In the genomic region with DNA sequence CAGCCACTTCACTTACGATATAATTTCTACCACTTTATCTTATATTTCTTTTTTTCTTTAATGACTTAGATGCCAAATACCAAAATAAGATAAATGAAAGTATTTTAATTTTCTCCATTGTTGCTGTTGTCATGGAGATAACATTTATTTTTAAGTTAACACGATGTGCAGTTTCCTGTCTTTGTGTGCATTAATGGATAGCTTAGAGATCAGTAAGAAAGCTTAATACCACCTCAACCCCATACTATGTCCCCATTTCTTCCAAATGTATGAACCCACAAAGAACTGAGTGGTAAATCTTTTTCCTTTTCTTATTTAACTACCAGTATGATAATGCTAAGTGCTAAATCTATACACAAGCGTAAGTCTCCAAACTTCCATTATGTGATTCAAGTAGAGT, we compare ENCODE assay signal across 11 cellular contexts.
"Had no signal": no experiment of that assay in that cellular context is flagged by ENCODE, and none has a peak within 500 bp of the region (broad histone marks: within the 10 kb centered on the region; RNA-seq: fewer than 3 reads in every experiment).

No MANE protein-coding gene starts in this region.

- H3K4me3 Mint-ChIP-seq: activated T-cell treated with anti-CD3 and anti-CD28 coated beads, Interleukin-2, amount 50 U/mL, for 72 hours; neural crest cell had no signal

- DNase-seq: activated gamma-delta T cell treated with Interleukin-2 at 50 U/mL for 16 hours; activated T-cell treated with anti-CD3 and anti-CD28 coated beads, Interleukin-2, amount 50 U/mL, for 72 hours; foreskin fibroblast; glutamatergic neuron; right lobe of liver; stimulated activated naive CD8-positive, alpha-beta T cell treated with anti-CD3 and anti-CD28 coated beads, Interleukin-15, Interleukin-2, amounts not matched to agents 100 U/mL and 50 U/mL, for 24 hours; T-helper 9 cell had no signal

- H3K27me3 ChIP-seq: adrenal gland, right lobe of liver had no signal

- H3K4me3 ChIP-seq: adrenal gland, right lobe of liver, smooth muscle cell, thoracic aorta had no signal

- ATAC-seq: activated T-cell treated with anti-CD3 and anti-CD28 coated beads, Interleukin-2, amount 50 U/mL, for 72 hours; right lobe of liver; stimulated activated naive CD8-positive, alpha-beta T cell treated with anti-CD3 and anti-CD28 coated beads, Interleukin-15, Interleukin-2, amounts not matched to agents 100 U/mL and 50 U/mL, for 24 hours had no signal

- H3K9me3 Mint-ChIP-seq: activated T-cell treated with anti-CD3 and anti-CD28 coated beads, Interleukin-2, amount 50 U/mL, for 72 hours; neural crest cell had no signal

- H3K27ac ChIP-seq: adrenal gland, right lobe of liver, thoracic aorta had no signal

- H3K4me1 ChIP-seq: right lobe of liver had no signal

- H3K27ac Mint-ChIP-seq: activated T-cell treated with anti-CD3 and anti-CD28 coated beads, Interleukin-2, amount 50 U/mL, for 72 hours had no signal

- H3K4me1 Mint-ChIP-seq: neural crest cell had no signal

- H3K9me3 ChIP-seq: adrenal gland, right lobe of liver, thoracic aorta had no signal
